ENCODE assay signal across 1 cellular context in genomic region chr6:127515794-127516675, GRCh38.
TF ChIP-seq lines count a peak whose summit lies in the region.

No MANE protein-coding gene starts in this region.

TF ChIP-seq in IMR-90, 13 proteins besides CTCF, POLR2A, EP300 and RAD21:
- 0 out of 2 replicates have a peak, but pooled peaks have one; percentile 61 for TF ChIP-seq MAZ (IDR thresholded peaks at IDR 0.05; ENCODE audit: borderline replicate concordance, low read depth, low read length)
- TF ChIP-seq MXI1 (IDR thresholded peaks at IDR 0.05; ENCODE audit: borderline replicate concordance, low read depth, low read length), result peak; percentile 73
- TF ChIP-seq FOS (IDR thresholded peaks at IDR 0.05; ENCODE audit: low read depth, low read length), result no peak
TF ChIP-seq in IMR-90: peak in this region for 2.
